ENCODE assay signal across 8 cellular contexts in genomic region chr3:179451335-179452165, GRCh38. TPM values are rescaled to one million over a fixed set of nuclear protein-coding genes. Genes with fewer than 3 reads are reported as not detected.
DNase-seq lines count a peak whose midpoint lies in the region; ATAC-seq and TF ChIP-seq lines count a peak whose summit lies in the region.

Gene GNB4, minus strand, starts transcription at chr3:179451470. Its CDS starts 25,270 bp downstream, at chr3:179426200.

- no peak within 1 kb of the TSS for H4K91ac ChIP-seq in neuronal stem cell (ENCODE audit: low read depth, low read length, poor library complexity)

- peak within 1 kb of the TSS; percentile 50 to 80 for H3K27ac Mint-ChIP-seq in activated naive CD4-positive, alpha-beta T cell treated with anti-CD3 and anti-CD28 coated beads, Interleukin-2, amount 50 U/mL, for 72 hours

- H4K20me1 ChIP-seq in Karpas-422 (ENCODE audit: insufficient read depth, low read depth, low read length), result no peaks in the 10 kb centered on the region

- no peak within 1 kb of the TSS for H2BK5ac ChIP-seq in neuronal stem cell (ENCODE audit: low read length)

- H3K14ac ChIP-seq in neuronal stem cell (ENCODE audit: low read length), result no peak within 1 kb of the TSS

- H3K79me2 ChIP-seq in Karpas-422 (ENCODE audit: low read length), result no peaks in the 10 kb centered on the region

- no peak for TF ChIP-seq EP300 in upper lobe of left lung (IDR thresholded peaks at IDR 0.05)

- no peak within 1 kb of the TSS for H2BK15ac ChIP-seq in neuronal stem cell (ENCODE audit: low read length)

- H2BK12ac ChIP-seq in neuronal stem cell (ENCODE audit: low read length), result no peak within 1 kb of the TSS

- ATAC-seq in activated naive CD4-positive, alpha-beta T cell treated with anti-CD3 and anti-CD28 coated beads, Interleukin-2, amount 50 U/mL, for 72 hours, result peak; percentile 86
- ATAC-seq in upper lobe of left lung (ENCODE audit: low FRiP score in 2 of 2), result peak; percentile 92 to 97

- WGBS in neuronal stem cell (ENCODE audit: extremely low coverage in 2 of 2, insufficient read length in 2 of 2, insufficient replicate concordance in 1 of 2), 2 donors, result no CpG with 5 or more reads among the region's 75 CpGs
- 3 to 4% methylated on average over 27 to 51 of the region's 75 CpGs for WGBS in upper lobe of left lung, 2 donors

- peaks cover 17% of the 10 kb centered on the region for H3K4me1 ChIP-seq in Karpas-422 (ENCODE audit: low read length)
- peaks cover 3 to 9% of the 10 kb centered on the region in 2 donors for H3K4me1 ChIP-seq in neuronal stem cell (ENCODE audit: control insufficient read depth in 2 of 2, insufficient read depth in 1 of 2, low read depth in 1 of 2, low read length in 2 of 2)
- H3K4me1 ChIP-seq in upper lobe of left lung, result peaks cover 12 to 26% (median 18%) of the 10 kb centered on the region in 4 donors

- POLR2A ChIA-PET in RWPE1 (lab: Yijun Ruan, JAX; ENCODE audit: low non-redundant PET), result no interaction called here

- CTCF ChIA-PET in RWPE1 (lab: Yijun Ruan, JAX), result no interaction called here

- peak within 1 kb of the TSS; percentile 93 for H3K18ac ChIP-seq in neuronal stem cell (ENCODE audit: low read length)

- H3K4me3 ChIP-seq in Karpas-422 (ENCODE audit: low read length) (peak within 1 kb of the TSS; percentile 58), neuronal stem cell (ENCODE audit: low read length in 2 of 2) (peak within 1 kb of the TSS; percentile 62 to 93), upper lobe of left lung (peak within 1 kb of the TSS; percentile 26 to 83 (median 80))

- H3K23ac ChIP-seq in neuronal stem cell (ENCODE audit: low read depth, low read length, poor library complexity), result peak within 1 kb of the TSS; percentile 37

- H3K79me1 ChIP-seq in neuronal stem cell (ENCODE audit: low read depth, low read length), result no peaks in the 10 kb centered on the region

- H2AFZ ChIP-seq in Karpas-422 (ENCODE audit: low read length) (peak within 1 kb of the TSS; percentile 96), neuronal stem cell (ENCODE audit: low read length) (peak within 1 kb of the TSS; percentile 90)

- H2BK120ac ChIP-seq in neuronal stem cell (ENCODE audit: low read depth, low read length), result no peak within 1 kb of the TSS

- peak within 1 kb of the TSS; percentile 39 for H3K9ac ChIP-seq in Karpas-422 (ENCODE audit: low read length)
- peak within 1 kb of the TSS; percentile 89 for H3K9ac ChIP-seq in neuronal stem cell (ENCODE audit: low read depth, low read length, poor library complexity)

- no peaks in the 10 kb centered on the region for H3K9me3 Mint-ChIP-seq in activated naive CD4-positive, alpha-beta T cell treated with anti-CD3 and anti-CD28 coated beads, Interleukin-2, amount 50 U/mL, for 72 hours

- H3K36me3 ChIP-seq in Karpas-422 (ENCODE audit: insufficient read depth, low read length), result no peaks in the 10 kb centered on the region
- peaks cover 0 to 8% of the 10 kb centered on the region in 2 donors for H3K36me3 ChIP-seq in neuronal stem cell (replicated peaks in 1 of 2; ENCODE audit: control insufficient read depth in 2 of 2, insufficient read depth in 2 of 2, low read length in 2 of 2)
- no peaks in the 10 kb centered on the region for H3K36me3 ChIP-seq in upper lobe of left lung

- TF ChIP-seq POLR2A in upper lobe of left lung (IDR thresholded peaks at IDR 0.05), result peak in 3 of 4 donors; percentile 32 to 90 (median 56)

- in situ Hi-C loops in G401 (cut with HindIII; ENCODE audit: low sequenced_read_pairs), result no loop called here

- no peaks in the 10 kb centered on the region for H3K9me3 ChIP-seq in Karpas-422 (ENCODE audit: low read length)
- no peaks in the 10 kb centered on the region for H3K9me3 ChIP-seq in neuronal stem cell (replicated peaks in 1 of 2; ENCODE audit: control insufficient read depth in 2 of 2, insufficient read depth in 1 of 2, low read depth in 1 of 2, low read length in 2 of 2)
- H3K9me3 ChIP-seq in upper lobe of left lung, result no peaks in the 10 kb centered on the region

- peak; percentile 33 for DNase-seq in G401 (ENCODE audit: low spot score)
- DNase-seq in GOT3 (lab: John Stamatoyannopoulos, UW), result peak; percentile 56
- peak; percentile 70 for DNase-seq in Karpas-422
- DNase-seq in RWPE1 (ENCODE audit: low spot score), result peak; percentile 77
- peak; percentile 42 to 54 for DNase-seq in activated naive CD4-positive, alpha-beta T cell treated with anti-CD3 and anti-CD28 coated beads, Interleukin-2, amount 50 U/mL, for 72 hours (ENCODE audit: low spot score in 2 of 2)
- DNase-seq in globus pallidus (ENCODE audit: low spot score), result peak; percentile 68
- DNase-seq in neuronal stem cell (ENCODE audit: low spot score), result peak; percentile 75
- peak; percentile 86 to 97 for DNase-seq in upper lobe of left lung

- H3K27me3 ChIP-seq in Karpas-422 (ENCODE audit: low read length) (no peaks in the 10 kb centered on the region), neuronal stem cell (ENCODE audit: control insufficient read depth in 3 of 3, insufficient read depth in 3 of 3, low read depth in 1 of 3, low read length in 3 of 3) (peaks cover 0 to 3% (median 0%) of the 10 kb centered on the region in 3 experiments), upper lobe of left lung (no peaks in the 10 kb centered on the region)

- H3K4me2 ChIP-seq in Karpas-422 (ENCODE audit: low read depth, low read length, poor library complexity, severe bottlenecking) (peak within 1 kb of the TSS; percentile 65), neuronal stem cell (ENCODE audit: insufficient read depth, low read length, poor library complexity, severe bottlenecking) (peak within 1 kb of the TSS; percentile 77)

- TF ChIP-seq CTCF in RWPE1 (conservative IDR thresholded peaks at IDR 0.05; ENCODE audit: low read depth), result no peak
- TF ChIP-seq CTCF in upper lobe of left lung (IDR thresholded peaks at IDR 0.05), result peak in 3 of 6 experiments; percentile 8 to 17 (median 15)

- no peaks in the 10 kb centered on the region for H3K9me2 ChIP-seq in Karpas-422 (replicated peaks; ENCODE audit: insufficient read depth, low read length)

- H3K36me3 Mint-ChIP-seq in activated naive CD4-positive, alpha-beta T cell treated with anti-CD3 and anti-CD28 coated beads, Interleukin-2, amount 50 U/mL, for 72 hours, result peaks cover 16 to 33% of the 10 kb centered on the region in 2 donors

- H3K4ac ChIP-seq in neuronal stem cell (ENCODE audit: low read length), result no peak within 1 kb of the TSS

- H2AK5ac ChIP-seq in neuronal stem cell (ENCODE audit: low read depth, low read length), result no peak within 1 kb of the TSS

- H3K27ac ChIP-seq in Karpas-422 (ENCODE audit: low read length) (no peak within 1 kb of the TSS), RWPE1 (peak within 1 kb of the TSS; percentile 88), neuronal stem cell (replicated peaks; ENCODE audit: low read length) (no peak within 1 kb of the TSS), upper lobe of left lung (peak within 1 kb of the TSS; percentile 91 to 96 (median 94))

- no peak within 1 kb of the TSS for H4K8ac ChIP-seq in neuronal stem cell (ENCODE audit: low read depth, low read length)

RNA-seq across cellular contexts. Expression of gene GNB4, which starts in this region (rescaled TPM):
- total RNA-seq in G401 (2014; rRNA removed; shearing (Covaris generic)), result 36.4 and 54.4 TPM in 2 replicates
- total RNA-seq in Karpas-422 (2014; rRNA removed; shearing (Covaris generic); ENCODE audit: low replicate concordance), result 0.18 and 0.78 TPM in 2 replicates
- 1 to 10 TPM in 1 of 2 donors, under 1 TPM in 1; 0.59 to 1.8 TPM for total RNA-seq in activated naive CD4-positive, alpha-beta T cell treated with anti-CD3 and anti-CD28 coated beads, Interleukin-2, amount 50 U/mL, for 72 hours
- 8.6 TPM for polyA plus RNA-seq in neuronal stem cell (2013, experiment 1 of 2)
- 8.9 TPM for polyA plus RNA-seq in neuronal stem cell (2013, experiment 2 of 2)
- total RNA-seq in upper lobe of left lung, result 10 to 100 TPM; 19.8 to 45.2 (median 28.6) TPM

Comparison
In these comparisons a context has a peak if more than half of its experiments do, and no peak if none do; other contexts are left out.
1. RNA of gene GNB4 (total RNA-seq): 36.4 to 54.4 TPM in G401 and 19.8 to 45.2 TPM in upper lobe of left lung; 0.59 to 1.8 TPM in activated naive CD4-positive, alpha-beta T cell treated with anti-CD3 and anti-CD28 coated beads, Interleukin-2, amount 50 U/mL, for 72 hours and 0.18 to 0.78 TPM in Karpas-422; every median in the first group is over 4 times any median in the second.
2. Peak in DNase-seq, H3K4me3 ChIP-seq, H3K9ac ChIP-seq and H3K4me2 ChIP-seq in Karpas-422; RNA of the gene not detected or under 1 TPM.
3. DNase-seq: peak in every context shown above with its lines; median percentile 92 in upper lobe of left lung; 77 in RWPE1; 75 in neuronal stem cell; 70 in Karpas-422; 68 in globus pallidus; 56 in GOT3; 48 in activated naive CD4-positive, alpha-beta T cell treated with anti-CD3 and anti-CD28 coated beads, Interleukin-2, amount 50 U/mL, for 72 hours; 33 in G401.
4. H3K27ac ChIP-seq: peak in RWPE1 (single experiment) and upper lobe of left lung (4 of 4); none in Karpas-422 (single experiment) and neuronal stem cell (single experiment).
5. Peak in every context shown above with its lines, with median percentiles within 50 percentile points of each other: H3K4me3 ChIP-seq.